ENCODE assay signal across 8 cellular contexts in genomic region chr1:116847688-116848531, GRCh38.
DNase-seq lines count a peak whose midpoint lies in the region; ATAC-seq and TF ChIP-seq lines count a peak whose summit lies in the region.

No MANE protein-coding gene starts in this region.

- H3K36me3 ChIP-seq in GM06990 (ENCODE audit: control insufficient read depth, insufficient read depth, low read length), result no peaks in the 10 kb centered on the region
- H3K36me3 ChIP-seq in osteoblast (ENCODE audit: insufficient read depth, low read length), result no peaks in the 10 kb centered on the region

- no peaks in the 10 kb centered on the region for H4K20me1 ChIP-seq in osteoblast (ENCODE audit: insufficient read depth, low read length)

- peak overlapping the region; percentile 71 for H3K4me2 ChIP-seq in osteoblast (ENCODE audit: insufficient read depth, low read length)

- no peak overlapping the region for H3K4me3 ChIP-seq in GM06990 (replicated peaks; ENCODE audit: low read depth, low read length)
- H3K4me3 ChIP-seq in cardiac fibroblast (replicated peaks in 1 of 2; ENCODE audit: low read depth in 2 of 2, low read length in 2 of 2), result no peak overlapping the region
- H3K4me3 ChIP-seq in osteoblast (ENCODE audit: insufficient read depth, low read length), result peak overlapping the region; percentile 39

- peak overlapping the region; percentile 62 for H3K27ac ChIP-seq in osteoblast (ENCODE audit: low read depth, low read length)

- DNase-seq in GM06990 (ENCODE audit: extremely low read depth, insufficient read length) (peak; percentile 41), HPDE6-E6E7 (ENCODE audit: extremely low spot score) (peak; percentile 22), cardiac fibroblast (ENCODE audit: low read depth in 2 of 2) (peak; percentile 57 to 73), osteoblast (ENCODE audit: insufficient read length, low spot score, missing footprints) (no peak), midbrain (lab: John Stamatoyannopoulos, UW) (no peak), globus pallidus (ENCODE audit: low spot score) (no peak), NCI-H187 treated with DMSO at 0.1 percent for 48 hours (lab: John Stamatoyannopoulos, UW) (no peak)

- H3K9me3 ChIP-seq in osteoblast (ENCODE audit: low read depth, low read length), result no peaks in the 10 kb centered on the region

- H2AFZ ChIP-seq in osteoblast (ENCODE audit: low read length), result peak overlapping the region; percentile 74

- TF ChIP-seq CTCF in GM06990 (IDR thresholded peaks at IDR 0.05; ENCODE audit: insufficient read depth, low read length, poor library complexity, severe bottlenecking) (no peak), cardiac fibroblast (IDR thresholded peaks at IDR 0.05; ENCODE audit: low read depth, low read length) (no peak), osteoblast (IDR thresholded peaks at IDR 0.05; ENCODE audit: extremely low read depth, low read depth, low read length) (no peak)

- H3K4me1 ChIP-seq in osteoblast (ENCODE audit: insufficient read depth, low read length), result peaks cover 25% of the 10 kb centered on the region

- ATAC-seq in HG02970 (IDR thresholded peaks at IDR 0.05; ENCODE audit: low FRiP score, unreplicated experiment), result no peak

- no peaks in the 10 kb centered on the region for H3K79me2 ChIP-seq in osteoblast (ENCODE audit: insufficient read depth, low read length)

- H3K27me3 ChIP-seq in GM06990 (replicated peaks; ENCODE audit: control insufficient read depth, insufficient read depth, low read length), result no peaks in the 10 kb centered on the region
- H3K27me3 ChIP-seq in osteoblast (ENCODE audit: insufficient read depth, low read length), result no peaks in the 10 kb centered on the region

Comparison
In these comparisons a context has a peak if more than half of its experiments do, and no peak if none do; other contexts are left out.
1. DNase-seq: peak in GM06990 (single experiment), HPDE6-E6E7 (single experiment) and cardiac fibroblast (2 of 2); none in osteoblast (single experiment), midbrain (single experiment), globus pallidus (single experiment) and NCI-H187 treated with DMSO at 0.1 percent for 48 hours (single experiment).